Comparison of ENCODE assay signal across 9 cellular contexts in genomic region chr11:18394300-18394927, GRCh38. TPM values are rescaled to one million over a fixed set of nuclear protein-coding genes. Genes with fewer than 3 reads are reported as not detected.
A peak's percentile ranks its signal among the peaks of the same experiment; 100 is the strongest.
DNase-seq lines count a peak whose midpoint lies in the region; ATAC-seq, FAIRE-seq and TF ChIP-seq lines count a peak whose summit lies in the region.
"Had no signal": no experiment of that assay in that cellular context is flagged by ENCODE, and none has a peak within 500 bp of the region (broad histone marks: within the 10 kb centered on the region; RNA-seq: fewer than 3 reads in every experiment).

LDHA (plus strand) TSS chr11:18394563; CDS start chr11:18396843, 2,280 bp downstream.

- peak; percentile 100 for TF ChIP-seq POLR2A in GM19099 (IDR thresholded peaks at IDR 0.05; ENCODE audit: extremely low read depth, insufficient read length, low read depth)

- H3K27ac ChIP-seq in kidney (ENCODE audit: low read depth in 2 of 2, low read length in 2 of 2): peak within 1 kb of the TSS; percentile 98

- FAIRE-seq in kidney (lab: Jason Lieb, UNC): no peak
- FAIRE-seq: TTC549 had no signal

- peaks cover 11 to 17% of the 10 kb centered on the region in 2 donors for H3K36me3 ChIP-seq in kidney (ENCODE audit: control insufficient read depth in 1 of 2, insufficient read depth in 2 of 2, low read length in 2 of 2)

- peaks cover 10 to 13% of the 10 kb centered on the region in 2 donors for H3K4me1 ChIP-seq in kidney (ENCODE audit: control insufficient read depth in 1 of 2, insufficient read depth in 1 of 2, low read depth in 1 of 2, low read length in 2 of 2)

- H3K9ac ChIP-seq in kidney (ENCODE audit: low read length in 2 of 2): peak within 1 kb of the TSS; percentile 93 to 97

- peak within 1 kb of the TSS; percentile 83 to 100 for H3K4me3 ChIP-seq in kidney (ENCODE audit: low read length in 2 of 2)

- ATAC-seq in HG03378 (IDR thresholded peaks at IDR 0.05; ENCODE audit: unreplicated experiment): peak; percentile 49

- intact Hi-C loops in kidney (cut with DNase I): no loop called here

- no peaks in the 10 kb centered on the region for H3K9me3 ChIP-seq in kidney (ENCODE audit: control insufficient read depth in 1 of 2, low read length in 2 of 2)

- TF ChIP-seq CTCF in kidney (IDR thresholded peaks at IDR 0.05; ENCODE audit: borderline replicate concordance, extremely low read depth, insufficient read depth): peak; percentile 4

- peak; percentile 97 for DNase-seq in AG20443 (ENCODE audit: low spot score)
- DNase-seq in NCI-H460 (ENCODE audit: extremely low read depth, low read depth): peak; percentile 91
- DNase-seq in activated CD4-positive, CD25-positive, alpha-beta regulatory T cell treated with anti-CD3 and anti-CD28 coated beads, Interleukin-2, amount 50 U/mL, for 72 hours: peak; percentile 97
- peak; percentile 30 to 76 for DNase-seq in cerebellar nuclear complex (lab: John Stamatoyannopoulos, UW)
- DNase-seq in kidney: peak; percentile 100
- peak; percentile 98 to 99 for DNase-seq in stimulated activated CD4-positive, alpha-beta T cell treated with anti-CD3 and anti-CD28 coated beads, Interleukin-15, amount 100 ng/mL, for 1 hour (ENCODE audit: low read depth in 1 of 2, low spot score in 1 of 2)

RNA-seq across cellular contexts. Expression of gene LDHA, which starts in this region (rescaled TPM):
- total RNA-seq in NCI-H460 (2014; rRNA removed; shearing (Covaris generic)): 1,096 and 1,253 TPM in 2 replicates
- 648 and 766 TPM in 2 replicates for polyA plus RNA-seq in NCI-H460 (2014; cell fraction: nucleus; rRNA removed)
- total RNA-seq in kidney: 755 TPM
- 466 TPM for polyA plus RNA-seq in kidney (ENCODE audit: insufficient read depth, low read depth, low replicate concordance)

Comparison
In these comparisons a context has a peak if more than half of its experiments do, and no peak if none do; other contexts are left out.
1. Peak in every context shown above with its lines: DNase-seq, ATAC-seq, H3K4me3 ChIP-seq and H3K27ac ChIP-seq.